8 cellular contexts compared by ENCODE assay signal in genomic region chr22:30290679-30291333, GRCh38. TPM values are rescaled to one million over a fixed set of nuclear protein-coding genes. Genes with fewer than 3 reads are reported as not detected.
DNase-seq lines count a peak whose midpoint lies in the region; ATAC-seq lines count a peak whose summit lies in the region.

No MANE protein-coding gene starts in this region.

- peaks cover 33% of the 10 kb centered on the region for H3K4me1 Mint-ChIP-seq in central memory CD8-positive, alpha-beta T cell
- peaks cover 48% of the 10 kb centered on the region for H3K4me1 Mint-ChIP-seq in stimulated activated effector memory CD8-positive, alpha-beta T cell treated with anti-CD3 and anti-CD28 coated beads, Interleukin-12 subunit alpha, Interleukin-12 subunit beta, amount 100 ng/mL, for 72 hours

- ATAC-seq in central memory CD8-positive, alpha-beta T cell (replicated peaks; ENCODE audit: extremely low read depth, poor library complexity, severe bottlenecking), result no peak
- ATAC-seq in stimulated activated effector memory CD8-positive, alpha-beta T cell treated with anti-CD3 and anti-CD28 coated beads, Interleukin-12 subunit alpha, Interleukin-12 subunit beta, amount 100 ng/mL, for 72 hours, result no peak
- ATAC-seq in HG03097 (IDR thresholded peaks at IDR 0.05; ENCODE audit: low FRiP score, unreplicated experiment), result no peak

- H3K9me3 Mint-ChIP-seq in central memory CD8-positive, alpha-beta T cell, result no peaks in the 10 kb centered on the region
- no peaks in the 10 kb centered on the region for H3K9me3 Mint-ChIP-seq in stimulated activated effector memory CD8-positive, alpha-beta T cell treated with anti-CD3 and anti-CD28 coated beads, Interleukin-12 subunit alpha, Interleukin-12 subunit beta, amount 100 ng/mL, for 72 hours

- in situ Hi-C loops in G401 (cut with HindIII; ENCODE audit: low sequenced_read_pairs), result no loop called here

- H3K4me3 Mint-ChIP-seq in central memory CD8-positive, alpha-beta T cell, result peak overlapping the region; percentile 86
- H3K4me3 Mint-ChIP-seq in stimulated activated effector memory CD8-positive, alpha-beta T cell treated with anti-CD3 and anti-CD28 coated beads, Interleukin-12 subunit alpha, Interleukin-12 subunit beta, amount 100 ng/mL, for 72 hours, result no peak overlapping the region

- DNase-seq in G401 (ENCODE audit: low spot score) (peak; percentile 63), NCI-H774 (lab: John Stamatoyannopoulos, UW) (peak; percentile 17), kidney glomerular epithelial cell (lab: John Stamatoyannopoulos, UW) (peak; percentile 68), iPS-NIHi7 (ENCODE audit: extremely low spot score) (no peak)
- no peak for DNase-seq in central memory CD8-positive, alpha-beta T cell (ENCODE audit: low spot score in 2 of 2)
- no peak for DNase-seq in stimulated activated effector memory CD8-positive, alpha-beta T cell treated with anti-CD3 and anti-CD28 coated beads, Interleukin-12 subunit alpha, Interleukin-12 subunit beta, amount 100 ng/mL, for 72 hours (ENCODE audit: low spot score in 2 of 2)
- DNase-seq in stimulated activated naive CD4-positive, alpha-beta T cell (lab: John Stamatoyannopoulos, UW), result no peak

- H3K27ac Mint-ChIP-seq in central memory CD8-positive, alpha-beta T cell (ENCODE audit: low read depth), result peak overlapping the region; percentile 84
- H3K27ac Mint-ChIP-seq in stimulated activated effector memory CD8-positive, alpha-beta T cell treated with anti-CD3 and anti-CD28 coated beads, Interleukin-12 subunit alpha, Interleukin-12 subunit beta, amount 100 ng/mL, for 72 hours, result peak overlapping the region; percentile 90

- peaks cover 33% of the 10 kb centered on the region for H3K36me3 Mint-ChIP-seq in central memory CD8-positive, alpha-beta T cell (ENCODE audit: insufficient read depth)
- peaks cover 37% of the 10 kb centered on the region for H3K36me3 Mint-ChIP-seq in stimulated activated effector memory CD8-positive, alpha-beta T cell treated with anti-CD3 and anti-CD28 coated beads, Interleukin-12 subunit alpha, Interleukin-12 subunit beta, amount 100 ng/mL, for 72 hours

- H3K27me3 Mint-ChIP-seq in central memory CD8-positive, alpha-beta T cell, result no peaks in the 10 kb centered on the region

RNA-seq across cellular contexts. Expression of gene CASTOR1, which starts 1.5 kb away (rescaled TPM):
- total RNA-seq in G401 (2014; rRNA removed; shearing (Covaris generic)), result 9.8 and 11.3 TPM in 2 replicates

RNA-seq across cellular contexts. Expression of gene OSM, which starts 24.2 kb away (rescaled TPM):
- total RNA-seq in G401 (2014; rRNA removed; shearing (Covaris generic)), result not detected in 2 replicates

RNA-seq across cellular contexts. Expression of gene TBC1D10A, which starts 35.9 kb away (rescaled TPM):
- 12.8 and 31.0 TPM in 2 replicates for total RNA-seq in G401 (2014; rRNA removed; shearing (Covaris generic))

RNA-seq across cellular contexts. Expression of gene LIF, which starts 44.2 kb away (rescaled TPM):
- total RNA-seq in G401 (2014; rRNA removed; shearing (Covaris generic)), result 24.5 and 36.5 TPM in 2 replicates

Comparison
In these comparisons a context has a peak if more than half of its experiments do, and no peak if none do; other contexts are left out.
1. DNase-seq: peak in G401 (single experiment), NCI-H774 (single experiment) and kidney glomerular epithelial cell (single experiment); none in central memory CD8-positive, alpha-beta T cell (0 of 2), stimulated activated effector memory CD8-positive, alpha-beta T cell treated with anti-CD3 and anti-CD28 coated beads, Interleukin-12 subunit alpha, Interleukin-12 subunit beta, amount 100 ng/mL, for 72 hours (0 of 2), iPS-NIHi7 (single experiment) and stimulated activated naive CD4-positive, alpha-beta T cell (0 of 6).